In the genomic region with DNA sequence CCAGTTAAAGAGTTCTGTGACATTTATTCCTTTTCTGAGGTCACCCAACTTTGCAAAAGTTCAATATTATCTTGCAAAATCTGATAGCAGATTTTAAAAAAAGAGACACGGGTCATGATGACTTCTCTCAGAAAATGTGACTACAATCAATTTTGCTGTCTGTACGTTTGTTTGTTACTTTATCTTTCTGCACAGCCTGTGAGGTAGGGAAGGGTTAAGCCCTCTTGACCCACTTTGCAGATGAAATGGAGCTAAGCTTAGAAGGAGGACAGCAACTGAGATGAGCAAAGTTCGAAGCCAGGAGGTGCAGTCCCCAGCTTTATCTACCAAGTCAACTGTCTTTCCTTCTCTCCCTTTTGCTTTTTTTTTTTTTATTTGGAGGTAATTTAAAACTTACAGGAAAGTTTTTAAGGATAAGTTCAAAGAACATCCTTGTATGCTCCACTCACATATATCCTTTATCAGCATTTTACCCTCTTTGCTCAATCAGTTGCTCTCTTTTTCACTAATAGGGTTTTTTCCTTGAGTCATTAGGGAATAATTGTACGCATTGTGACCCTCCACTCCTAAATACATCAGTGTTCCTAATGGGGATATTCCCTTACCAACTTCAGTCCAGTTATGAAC, we compare ENCODE assay signal across 1 cellular context.
A peak's percentile ranks its signal among the peaks of the same experiment; 100 is the strongest.
TF ChIP-seq lines count a peak whose summit lies in the region.

No MANE protein-coding gene starts in this region.

TF ChIP-seq in K562, 482 proteins besides CTCF, POLR2A, EP300 and RAD21 (continued from another document and continues in another):
- TF ChIP-seq NR2C1 (IDR thresholded peaks at IDR 0.05) (peak; percentile 38; the same call in 1 of the 2 replicates), NR2C1 (tag; IDR thresholded peaks at IDR 0.05) (no peak), HDAC1 (IDR thresholded peaks at IDR 0.05) (peak in 1 of 2 experiments; percentile 78; a peak in 1 of 4 replicates), TOE1 (IDR thresholded peaks at IDR 0.05; ENCODE audit: borderline replicate concordance) (0 out of 2 replicates have a peak, but pooled peaks have one; percentile 24), TOE1 (CRISPR knock-in tag; IDR thresholded peaks at IDR 0.05; ENCODE audit: borderline replicate concordance, low read depth) (no peak), KLF16 (IDR thresholded peaks at IDR 0.05) (peak; percentile 53; the same call in 1 of the 2 replicates), TAL1 (IDR thresholded peaks at IDR 0.05) (peak; percentile 75), SMARCE1 (IDR thresholded peaks at IDR 0.05) (peak; percentile 53; the same call in 1 of the 2 replicates), JUND (IDR thresholded peaks at IDR 0.05; ENCODE audit: borderline replicate concordance, low read depth, low read length) (peak; percentile 39), JUND (tag; IDR thresholded peaks at IDR 0.05; ENCODE audit: borderline replicate concordance, low read depth, low read length) (no peak; the same call in 2 of the 3 replicates), ILK (tag; IDR thresholded peaks at IDR 0.05; ENCODE audit: borderline replicate concordance, low read depth) (no peak), TCF7L2 (IDR thresholded peaks at IDR 0.05; ENCODE audit: low read depth, low read length) (no peak), PYGO2 (tag; IDR thresholded peaks at IDR 0.05) (no peak), PTRF (tag; IDR thresholded peaks at IDR 0.05) (no peak), MAFG (tag; conservative IDR thresholded peaks at IDR 0.05) (peak; percentile 34; the same call in 1 of the 2 replicates), CBFA2T2 (conservative IDR thresholded peaks at IDR 0.05) (peak; percentile 76), HNRNPH1 (optimal IDR thresholded peaks at IDR 0.05; ENCODE audit: low read depth, low read length) (no peak), ARID1B (IDR thresholded peaks at IDR 0.05) (peak; percentile 85), TCF3 (CRISPR knock-in tag; IDR thresholded peaks at IDR 0.05) (peak; percentile 81), MTA2 (IDR thresholded peaks at IDR 0.05; ENCODE audit: low read depth) (peak; percentile 49; the same call in 1 of the 2 replicates), ZNF668 (CRISPR knock-in tag; IDR thresholded peaks at IDR 0.05) (no peak), SOX6 (IDR thresholded peaks at IDR 0.05) (peak; percentile 48; the same call in 1 of the 2 replicates), NBN (IDR thresholded peaks at IDR 0.05; ENCODE audit: low read depth) (0 out of 2 replicates have a peak, but pooled peaks have one; percentile 41), ZBED1 (IDR thresholded peaks at IDR 0.05) (no peak), U2AF1 (optimal IDR thresholded peaks at IDR 0.05; ENCODE audit: low read depth, low read length) (no peak), RCOR1 (IDR thresholded peaks at IDR 0.05; ENCODE audit: borderline replicate concordance in 1 of 2, low read depth in 2 of 2, low read length in 2 of 2) (peak; percentile 30 to 73; a peak in 2 of 4 replicates), TBL1XR1 (IDR thresholded peaks at IDR 0.05; ENCODE audit: low read length in 2 of 2) (peak; percentile 72 to 80; a peak in 3 of 4 replicates), MEIS2 (IDR thresholded peaks at IDR 0.05; ENCODE audit: partially characterized antibody) (peak; percentile 78), TEAD4 (IDR thresholded peaks at IDR 0.05; ENCODE audit: low read length) (peak; percentile 76), TEAD4 (CRISPR knock-in tag; IDR thresholded peaks at IDR 0.05; ENCODE audit: borderline replicate concordance) (no peak)
- TF ChIP-seq, protein P1, sequence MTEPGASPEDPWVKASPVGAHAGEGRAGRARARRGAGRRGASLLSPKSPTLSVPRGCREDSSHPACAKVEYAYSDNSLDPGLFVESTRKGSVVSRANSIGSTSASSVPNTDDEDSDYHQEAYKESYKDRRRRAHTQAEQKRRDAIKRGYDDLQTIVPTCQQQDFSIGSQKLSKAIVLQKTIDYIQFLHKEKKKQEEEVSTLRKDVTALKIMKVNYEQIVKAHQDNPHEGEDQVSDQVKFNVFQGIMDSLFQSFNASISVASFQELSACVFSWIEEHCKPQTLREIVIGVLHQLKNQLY (CRISPR knock-in tag; conservative IDR thresholded peaks at IDR 0.05) = no peak
- TF ChIP-seq, protein P2, sequence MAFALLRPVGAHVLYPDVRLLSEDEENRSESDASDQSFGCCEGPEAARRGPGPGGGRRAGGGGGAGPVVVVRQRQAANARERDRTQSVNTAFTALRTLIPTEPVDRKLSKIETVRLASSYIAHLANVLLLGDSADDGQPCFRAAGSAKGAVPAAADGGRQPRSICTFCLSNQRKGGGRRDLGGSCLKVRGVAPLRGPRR (CRISPR knock-in tag; IDR thresholded peaks at IDR 0.05) = no peak
- TF ChIP-seq, protein P3, sequence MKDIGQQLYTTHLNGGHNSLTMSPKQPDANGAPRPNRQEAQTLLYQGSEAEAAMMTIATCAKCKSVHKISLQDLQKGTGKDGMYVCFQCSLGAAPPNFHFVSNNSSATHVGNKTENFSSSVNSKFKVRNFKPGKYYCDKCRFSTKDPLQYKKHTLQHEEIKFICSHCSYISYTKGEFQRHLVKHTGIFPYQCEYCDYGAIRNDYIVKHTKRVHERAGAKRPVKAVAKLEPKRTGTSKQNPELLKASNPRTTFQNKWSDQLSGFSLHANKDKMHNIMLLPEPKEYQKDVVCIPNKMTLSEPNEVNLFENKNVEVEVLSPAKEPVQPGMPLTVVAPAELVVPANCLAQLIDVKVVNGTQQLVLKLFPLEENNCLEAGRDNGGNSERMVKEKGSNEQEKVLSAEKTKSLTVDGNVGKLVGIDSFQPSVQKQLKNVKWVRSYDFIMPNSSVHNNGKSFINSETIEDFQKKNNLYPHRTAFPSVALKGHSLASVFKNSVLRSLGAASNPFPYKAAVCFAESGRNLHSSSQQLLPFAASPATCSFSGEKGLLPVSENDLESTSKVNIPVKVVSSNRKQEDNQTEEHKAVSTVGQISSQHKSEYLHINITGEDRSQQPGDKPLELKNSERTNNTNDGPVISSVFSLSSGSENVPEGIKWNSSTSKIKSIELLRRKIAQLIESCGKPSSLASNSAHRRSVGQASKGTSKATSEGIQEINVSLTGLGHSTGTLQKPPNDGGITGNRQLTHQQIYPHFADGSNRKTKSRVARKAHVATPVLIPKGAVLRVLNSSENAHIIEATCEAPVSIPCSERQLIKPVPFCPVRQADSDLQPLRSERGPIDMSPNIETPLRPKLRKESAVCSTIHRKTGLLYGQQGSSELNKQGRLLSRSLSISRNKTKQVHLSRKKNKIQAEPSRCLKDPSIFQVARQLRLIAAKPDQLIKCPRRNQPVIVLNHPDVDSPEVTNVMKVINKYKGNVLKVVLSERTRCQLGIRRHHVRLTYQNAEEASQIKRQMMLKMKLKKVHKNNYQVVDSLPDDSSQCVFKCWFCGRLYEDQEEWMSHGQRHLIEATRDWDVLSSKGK (CRISPR knock-in tag; IDR thresholded peaks at IDR 0.05) = no peak
- TF ChIP-seq, protein P4, sequence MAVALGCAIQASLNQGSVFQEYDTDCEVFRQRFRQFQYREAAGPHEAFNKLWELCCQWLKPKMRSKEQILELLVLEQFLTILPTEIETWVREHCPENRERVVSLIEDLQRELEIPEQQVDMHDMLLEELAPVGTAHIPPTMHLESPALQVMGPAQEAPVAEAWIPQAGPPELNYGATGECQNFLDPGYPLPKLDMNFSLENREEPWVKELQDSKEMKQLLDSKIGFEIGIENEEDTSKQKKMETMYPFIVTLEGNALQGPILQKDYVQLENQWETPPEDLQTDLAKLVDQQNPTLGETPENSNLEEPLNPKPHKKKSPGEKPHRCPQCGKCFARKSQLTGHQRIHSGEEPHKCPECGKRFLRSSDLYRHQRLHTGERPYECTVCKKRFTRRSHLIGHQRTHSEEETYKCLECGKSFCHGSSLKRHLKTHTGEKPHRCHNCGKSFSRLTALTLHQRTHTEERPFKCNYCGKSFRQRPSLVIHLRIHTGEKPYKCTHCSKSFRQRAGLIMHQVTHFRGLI (CRISPR knock-in tag; IDR thresholded peaks at IDR 0.05) = no peak
- TF ChIP-seq, protein P5, sequence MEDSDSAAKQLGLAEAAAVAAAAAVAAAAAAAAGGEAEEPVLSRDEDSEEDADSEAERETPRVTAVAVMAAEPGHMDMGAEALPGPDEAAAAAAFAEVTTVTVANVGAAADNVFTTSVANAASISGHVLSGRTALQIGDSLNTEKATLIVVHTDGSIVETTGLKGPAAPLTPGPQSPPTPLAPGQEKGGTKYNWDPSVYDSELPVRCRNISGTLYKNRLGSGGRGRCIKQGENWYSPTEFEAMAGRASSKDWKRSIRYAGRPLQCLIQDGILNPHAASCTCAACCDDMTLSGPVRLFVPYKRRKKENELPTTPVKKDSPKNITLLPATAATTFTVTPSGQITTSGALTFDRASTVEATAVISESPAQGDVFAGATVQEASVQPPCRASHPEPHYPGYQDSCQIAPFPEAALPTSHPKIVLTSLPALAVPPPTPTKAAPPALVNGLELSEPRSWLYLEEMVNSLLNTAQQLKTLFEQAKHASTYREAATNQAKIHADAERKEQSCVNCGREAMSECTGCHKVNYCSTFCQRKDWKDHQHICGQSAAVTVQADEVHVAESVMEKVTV (CRISPR knock-in tag; IDR thresholded peaks at IDR 0.05) = no peak
- TF ChIP-seq, protein P6, sequence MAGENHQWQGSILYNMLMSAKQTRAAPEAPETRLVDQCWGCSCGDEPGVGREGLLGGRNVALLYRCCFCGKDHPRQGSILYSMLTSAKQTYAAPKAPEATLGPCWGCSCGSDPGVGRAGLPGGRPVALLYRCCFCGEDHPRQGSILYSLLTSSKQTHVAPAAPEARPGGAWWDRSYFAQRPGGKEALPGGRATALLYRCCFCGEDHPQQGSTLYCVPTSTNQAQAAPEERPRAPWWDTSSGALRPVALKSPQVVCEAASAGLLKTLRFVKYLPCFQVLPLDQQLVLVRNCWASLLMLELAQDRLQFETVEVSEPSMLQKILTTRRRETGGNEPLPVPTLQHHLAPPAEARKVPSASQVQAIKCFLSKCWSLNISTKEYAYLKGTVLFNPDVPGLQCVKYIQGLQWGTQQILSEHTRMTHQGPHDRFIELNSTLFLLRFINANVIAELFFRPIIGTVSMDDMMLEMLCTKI (IDR thresholded peaks at IDR 0.05; ENCODE audit: partially characterized antibody) = no peak
- TF ChIP-seq, protein P7, sequence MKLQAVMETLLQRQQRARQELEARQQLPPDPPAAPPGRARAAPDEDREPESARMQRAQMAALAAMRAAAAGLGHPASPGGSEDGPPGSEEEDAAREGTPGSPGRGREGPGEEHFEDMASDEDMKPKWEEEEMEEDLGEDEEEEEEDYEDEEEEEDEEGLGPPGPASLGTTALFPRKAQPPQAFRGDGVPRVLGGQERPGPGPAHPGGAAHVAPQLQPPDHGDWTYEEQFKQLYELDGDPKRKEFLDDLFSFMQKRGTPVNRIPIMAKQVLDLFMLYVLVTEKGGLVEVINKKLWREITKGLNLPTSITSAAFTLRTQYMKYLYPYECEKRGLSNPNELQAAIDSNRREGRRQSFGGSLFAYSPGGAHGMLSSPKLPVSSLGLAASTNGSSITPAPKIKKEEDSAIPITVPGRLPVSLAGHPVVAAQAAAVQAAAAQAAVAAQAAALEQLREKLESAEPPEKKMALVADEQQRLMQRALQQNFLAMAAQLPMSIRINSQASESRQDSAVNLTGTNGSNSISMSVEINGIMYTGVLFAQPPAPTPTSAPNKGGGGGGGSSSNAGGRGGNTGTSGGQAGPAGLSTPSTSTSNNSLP (IDR thresholded peaks at IDR 0.05; ENCODE audit: borderline replicate concordance, low read depth, low read length) = peak; percentile 39; the same call in 1 of the 2 replicates
- TF ChIP-seq, protein P8, sequence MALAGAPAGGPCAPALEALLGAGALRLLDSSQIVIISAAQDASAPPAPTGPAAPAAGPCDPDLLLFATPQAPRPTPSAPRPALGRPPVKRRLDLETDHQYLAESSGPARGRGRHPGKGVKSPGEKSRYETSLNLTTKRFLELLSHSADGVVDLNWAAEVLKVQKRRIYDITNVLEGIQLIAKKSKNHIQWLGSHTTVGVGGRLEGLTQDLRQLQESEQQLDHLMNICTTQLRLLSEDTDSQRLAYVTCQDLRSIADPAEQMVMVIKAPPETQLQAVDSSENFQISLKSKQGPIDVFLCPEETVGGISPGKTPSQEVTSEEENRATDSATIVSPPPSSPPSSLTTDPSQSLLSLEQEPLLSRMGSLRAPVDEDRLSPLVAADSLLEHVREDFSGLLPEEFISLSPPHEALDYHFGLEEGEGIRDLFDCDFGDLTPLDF (CRISPR knock-in tag; IDR thresholded peaks at IDR 0.05) = no peak
- TF ChIP-seq, protein P9, sequence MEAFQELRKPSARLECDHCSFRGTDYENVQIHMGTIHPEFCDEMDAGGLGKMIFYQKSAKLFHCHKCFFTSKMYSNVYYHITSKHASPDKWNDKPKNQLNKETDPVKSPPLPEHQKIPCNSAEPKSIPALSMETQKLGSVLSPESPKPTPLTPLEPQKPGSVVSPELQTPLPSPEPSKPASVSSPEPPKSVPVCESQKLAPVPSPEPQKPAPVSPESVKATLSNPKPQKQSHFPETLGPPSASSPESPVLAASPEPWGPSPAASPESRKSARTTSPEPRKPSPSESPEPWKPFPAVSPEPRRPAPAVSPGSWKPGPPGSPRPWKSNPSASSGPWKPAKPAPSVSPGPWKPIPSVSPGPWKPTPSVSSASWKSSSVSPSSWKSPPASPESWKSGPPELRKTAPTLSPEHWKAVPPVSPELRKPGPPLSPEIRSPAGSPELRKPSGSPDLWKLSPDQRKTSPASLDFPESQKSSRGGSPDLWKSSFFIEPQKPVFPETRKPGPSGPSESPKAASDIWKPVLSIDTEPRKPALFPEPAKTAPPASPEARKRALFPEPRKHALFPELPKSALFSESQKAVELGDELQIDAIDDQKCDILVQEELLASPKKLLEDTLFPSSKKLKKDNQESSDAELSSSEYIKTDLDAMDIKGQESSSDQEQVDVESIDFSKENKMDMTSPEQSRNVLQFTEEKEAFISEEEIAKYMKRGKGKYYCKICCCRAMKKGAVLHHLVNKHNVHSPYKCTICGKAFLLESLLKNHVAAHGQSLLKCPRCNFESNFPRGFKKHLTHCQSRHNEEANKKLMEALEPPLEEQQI (IDR thresholded peaks at IDR 0.05) = 0 out of 2 replicates have a peak, but pooled peaks have one; percentile 59
- TF ChIP-seq, protein P10, sequence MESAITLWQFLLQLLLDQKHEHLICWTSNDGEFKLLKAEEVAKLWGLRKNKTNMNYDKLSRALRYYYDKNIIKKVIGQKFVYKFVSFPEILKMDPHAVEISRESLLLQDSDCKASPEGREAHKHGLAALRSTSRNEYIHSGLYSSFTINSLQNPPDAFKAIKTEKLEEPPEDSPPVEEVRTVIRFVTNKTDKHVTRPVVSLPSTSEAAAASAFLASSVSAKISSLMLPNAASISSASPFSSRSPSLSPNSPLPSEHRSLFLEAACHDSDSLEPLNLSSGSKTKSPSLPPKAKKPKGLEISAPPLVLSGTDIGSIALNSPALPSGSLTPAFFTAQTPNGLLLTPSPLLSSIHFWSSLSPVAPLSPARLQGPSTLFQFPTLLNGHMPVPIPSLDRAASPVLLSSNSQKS (CRISPR knock-in tag; IDR thresholded peaks at IDR 0.05) = no peak
- TF ChIP-seq, protein P11, sequence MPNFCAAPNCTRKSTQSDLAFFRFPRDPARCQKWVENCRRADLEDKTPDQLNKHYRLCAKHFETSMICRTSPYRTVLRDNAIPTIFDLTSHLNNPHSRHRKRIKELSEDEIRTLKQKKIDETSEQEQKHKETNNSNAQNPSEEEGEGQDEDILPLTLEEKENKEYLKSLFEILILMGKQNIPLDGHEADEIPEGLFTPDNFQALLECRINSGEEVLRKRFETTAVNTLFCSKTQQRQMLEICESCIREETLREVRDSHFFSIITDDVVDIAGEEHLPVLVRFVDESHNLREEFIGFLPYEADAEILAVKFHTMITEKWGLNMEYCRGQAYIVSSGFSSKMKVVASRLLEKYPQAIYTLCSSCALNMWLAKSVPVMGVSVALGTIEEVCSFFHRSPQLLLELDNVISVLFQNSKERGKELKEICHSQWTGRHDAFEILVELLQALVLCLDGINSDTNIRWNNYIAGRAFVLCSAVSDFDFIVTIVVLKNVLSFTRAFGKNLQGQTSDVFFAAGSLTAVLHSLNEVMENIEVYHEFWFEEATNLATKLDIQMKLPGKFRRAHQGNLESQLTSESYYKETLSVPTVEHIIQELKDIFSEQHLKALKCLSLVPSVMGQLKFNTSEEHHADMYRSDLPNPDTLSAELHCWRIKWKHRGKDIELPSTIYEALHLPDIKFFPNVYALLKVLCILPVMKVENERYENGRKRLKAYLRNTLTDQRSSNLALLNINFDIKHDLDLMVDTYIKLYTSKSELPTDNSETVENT (CRISPR knock-in tag; IDR thresholded peaks at IDR 0.05) = no peak
